In the genomic region with DNA sequence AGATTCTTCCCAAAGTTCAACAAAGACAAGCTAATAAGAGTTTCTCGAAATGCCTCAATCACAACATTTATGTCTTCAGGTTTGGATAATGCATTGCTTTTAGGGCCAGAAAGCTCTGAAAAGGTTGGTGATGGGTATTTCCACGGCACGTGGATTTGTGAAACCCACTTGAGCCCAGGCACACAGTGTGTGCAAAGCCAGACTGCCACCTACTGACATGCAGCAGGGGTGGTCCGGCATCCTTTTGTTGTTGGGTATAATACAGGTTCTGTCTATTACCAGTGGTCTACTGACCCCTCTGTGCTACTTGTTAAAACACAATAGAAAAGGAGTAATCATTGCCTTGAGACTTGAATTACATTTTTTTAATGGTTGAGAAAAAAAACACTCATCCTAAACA, we compare ENCODE assay signal across 10 cellular contexts.
DNase-seq lines count a peak whose midpoint lies in the region; ATAC-seq, FAIRE-seq and TF ChIP-seq lines count a peak whose summit lies in the region.
"Had no signal": no experiment of that assay in that cellular context is flagged by ENCODE, and none has a peak within 500 bp of the region (broad histone marks: within the 10 kb centered on the region; RNA-seq: fewer than 3 reads in every experiment).

No MANE protein-coding gene starts in this region.

- peak; percentile 75 for ATAC-seq in HepG2
- ATAC-seq in activated naive CD8-positive, alpha-beta T cell treated with anti-CD3 and anti-CD28 coated beads, Interleukin-2, amount 50 U/mL, for 24 hours = no peak
- ATAC-seq: activated T-helper 17 cell treated with anti-CD3 and anti-CD28 coated beads, Interleukin-2, amount 50 U/mL, for 72 hours had no signal

- BruUV-seq in HepG2 (replicated peaks; lab: Mats Ljungman, UMichigan) = no TSS peak

- TF ChIP-seq EP300 in HepG2 (IDR thresholded peaks at IDR 0.05; ENCODE audit: low read depth in 2 of 2, low read length in 2 of 2) (no peak), HepG2 (CRISPR knock-in tag; IDR thresholded peaks at IDR 0.05; ENCODE audit: borderline replicate concordance) (no peak)

- in situ Hi-C loops in HepG2 (cut with HindIII; ENCODE audit: extremely low pct_ligation_motif_present, low pct_unique_long_range_greater_than_20kb) = no loop called here

- POLR2A ChIA-PET in HEK293T (lab: Yijun Ruan, JAX) (no interaction called here), HepG2 (lab: Yijun Ruan, JAX) (no interaction called here)
- POLR2A ChIA-PET in CD8-positive, alpha-beta memory T cell (lab: Charles Lee) = no interaction called here
- POLR2A ChIA-PET in CD4-positive, alpha-beta memory T cell (lab: Charles Lee; ENCODE audit: partially characterized antibody) = no interaction called here

- peak; percentile 43; the same call in 1 of the 2 replicates for TF ChIP-seq RAD21 in HepG2 (CRISPR knock-in tag; IDR thresholded peaks at IDR 0.05)

- no peak overlapping the region for H3K4me3 Mint-ChIP-seq in CD8-positive, alpha-beta memory T cell
- H3K4me3 Mint-ChIP-seq in activated naive CD8-positive, alpha-beta T cell treated with anti-CD3 and anti-CD28 coated beads, Interleukin-2, amount 50 U/mL, for 24 hours = no peak overlapping the region
- H3K4me3 Mint-ChIP-seq in CD4-positive, alpha-beta memory T cell = no peak overlapping the region
- H3K4me3 Mint-ChIP-seq: activated T-helper 17 cell treated with anti-CD3 and anti-CD28 coated beads, Interleukin-2, amount 50 U/mL, for 72 hours had no signal

- no peaks in the 10 kb centered on the region for H3K79me2 ChIP-seq in HepG2 (ENCODE audit: insufficient read depth, low read length)

- DNase-seq in Ammon's horn (ENCODE audit: low spot score) (peak; percentile 57), HEK293T (ENCODE audit: extremely low spot score) (peak; percentile 9), amniotic epithelial cell (ENCODE audit: low read depth) (peak; percentile 43), HepG2 (ENCODE audit: low spot score) (peak; percentile 13), H7 (no peak)
- no peak for DNase-seq in CD8-positive, alpha-beta memory T cell
- no peak for DNase-seq in activated naive CD8-positive, alpha-beta T cell treated with anti-CD3 and anti-CD28 coated beads, Interleukin-2, amount 50 U/mL, for 24 hours
- no peak for DNase-seq in CD4-positive, alpha-beta memory T cell
- DNase-seq: NCI-H510A treated with DMSO at 0.1 percent for 48 hours had no signal

- intact Hi-C loops in HepG2 (cut with micrococcal nuclease; ENCODE audit: unreplicated experiment) = no loop called here
- intact Hi-C loops in CD4-positive, alpha-beta memory T cell (cut with micrococcal nuclease) = no loop called here

- no peak overlapping the region for H3K27ac Mint-ChIP-seq in CD8-positive, alpha-beta memory T cell
- H3K27ac Mint-ChIP-seq in activated naive CD8-positive, alpha-beta T cell treated with anti-CD3 and anti-CD28 coated beads, Interleukin-2, amount 50 U/mL, for 24 hours = no peak overlapping the region
- no peak overlapping the region for H3K27ac Mint-ChIP-seq in CD4-positive, alpha-beta memory T cell
- H3K27ac Mint-ChIP-seq: activated T-helper 17 cell treated with anti-CD3 and anti-CD28 coated beads, Interleukin-2, amount 50 U/mL, for 72 hours had no signal

- H3K4me2 ChIP-seq in HepG2 (ENCODE audit: low read depth, low read length) = no peak overlapping the region

- H3K9me3 Mint-ChIP-seq in CD8-positive, alpha-beta memory T cell = no peaks in the 10 kb centered on the region
- H3K9me3 Mint-ChIP-seq in activated naive CD8-positive, alpha-beta T cell treated with anti-CD3 and anti-CD28 coated beads, Interleukin-2, amount 50 U/mL, for 24 hours = no peaks in the 10 kb centered on the region
- peaks cover 0 to 2% (median 0%) of the 10 kb centered on the region in 8 donors for H3K9me3 Mint-ChIP-seq in CD4-positive, alpha-beta memory T cell
- H3K9me3 Mint-ChIP-seq: activated T-helper 17 cell treated with anti-CD3 and anti-CD28 coated beads, Interleukin-2, amount 50 U/mL, for 72 hours had no signal

- H3K4me3 ChIP-seq in HepG2 (replicated peaks in 1 of 3; ENCODE audit: insufficient read depth in 1 of 3, low read depth in 2 of 3, low read length in 3 of 3) = no peak overlapping the region
- H3K4me3 ChIP-seq in CD8-positive, alpha-beta memory T cell (ENCODE audit: low read length) = no peak overlapping the region
- no peak overlapping the region for H3K4me3 ChIP-seq in CD4-positive, alpha-beta memory T cell (ENCODE audit: low read length in 2 of 2)
- H3K4me3 ChIP-seq in H7 (ENCODE audit: insufficient read depth, low read depth, low read length) = no peak overlapping the region

- no peak overlapping the region for H3K9ac ChIP-seq in HepG2 (ENCODE audit: insufficient read depth, low read depth, low read length)

- H3K27me3 Mint-ChIP-seq in CD8-positive, alpha-beta memory T cell = peaks cover 9 to 34% of the 10 kb centered on the region in 2 donors
- H3K27me3 Mint-ChIP-seq in activated naive CD8-positive, alpha-beta T cell treated with anti-CD3 and anti-CD28 coated beads, Interleukin-2, amount 50 U/mL, for 24 hours = peaks cover 9% of the 10 kb centered on the region
- peaks cover 5 to 23% of the 10 kb centered on the region in 2 donors for H3K27me3 Mint-ChIP-seq in CD4-positive, alpha-beta memory T cell

- TF ChIP-seq POLR2A in HepG2 (IDR thresholded peaks at IDR 0.05; ENCODE audit: insufficient read depth in 1 of 2, low read depth in 2 of 2, low read length in 2 of 2) = no peak

- no peaks in the 10 kb centered on the region for H3K9me3 ChIP-seq in HepG2 (ENCODE audit: low read length)
- no peaks in the 10 kb centered on the region for H3K9me3 ChIP-seq in CD8-positive, alpha-beta memory T cell (ENCODE audit: low read length)
- no peaks in the 10 kb centered on the region for H3K9me3 ChIP-seq in CD4-positive, alpha-beta memory T cell (ENCODE audit: control insufficient read depth in 1 of 2, low read length in 2 of 2)

- CTCF ChIA-PET in HEK293T (lab: Yijun Ruan, JAX) (interaction anchor here (0.6 kb wide), 1 partner anchor 157 kb away, joined by 3 read pairs; no protein-coding TSS in a partner anchor), HepG2 (lab: Yijun Ruan, JAX; ENCODE audit: low intra/inter-chr PET ratio, low total read pairs) (no interaction called here)
- CTCF ChIA-PET in CD8-positive, alpha-beta memory T cell (lab: Charles Lee) = no interaction called here
- CTCF ChIA-PET in CD4-positive, alpha-beta memory T cell (lab: Charles Lee; ENCODE audit: partially characterized antibody) = no interaction called here

- no peaks in the 10 kb centered on the region for H3K4me1 ChIP-seq in HepG2 (ENCODE audit: insufficient read depth, low read length)
- no peaks in the 10 kb centered on the region for H3K4me1 ChIP-seq in CD8-positive, alpha-beta memory T cell (ENCODE audit: insufficient read depth, low read length)
- H3K4me1 ChIP-seq in CD4-positive, alpha-beta memory T cell (ENCODE audit: insufficient read depth, low read length) = no peaks in the 10 kb centered on the region

- H3K36me3 ChIP-seq in HepG2 (replicated peaks in 1 of 2; ENCODE audit: control insufficient read depth in 1 of 2, insufficient read depth in 2 of 2, low read length in 2 of 2) (no peaks in the 10 kb centered on the region), H7 (replicated peaks; ENCODE audit: control insufficient read depth, insufficient read depth, low read length) (no peaks in the 10 kb centered on the region)
- H3K36me3 ChIP-seq in CD8-positive, alpha-beta memory T cell (ENCODE audit: insufficient read depth, low read length) = no peaks in the 10 kb centered on the region
- no peaks in the 10 kb centered on the region for H3K36me3 ChIP-seq in CD4-positive, alpha-beta memory T cell (ENCODE audit: insufficient read depth, low read length)

- no peaks in the 10 kb centered on the region for H4K20me1 ChIP-seq in HepG2 (ENCODE audit: insufficient read depth, low read length)

- no peak overlapping the region for H3K27ac ChIP-seq in HepG2 (ENCODE audit: extremely low read length, insufficient read depth, low read length)
- no peak overlapping the region for H3K27ac ChIP-seq in CD8-positive, alpha-beta memory T cell (ENCODE audit: low read depth, low read length)
- no peak overlapping the region for H3K27ac ChIP-seq in CD4-positive, alpha-beta memory T cell (ENCODE audit: low read depth, low read length)

- H2AFZ ChIP-seq in HepG2 (ENCODE audit: low read length) = no peak overlapping the region

- 9% methylated on average over 4 of the region's 4 CpGs for WGBS in HepG2 (ENCODE audit: low lambda C conversion rate)

- TF ChIP-seq CTCF in HepG2 (CRISPR knock-in tag; IDR thresholded peaks at IDR 0.05) = peak; percentile 77

- H3K4me1 Mint-ChIP-seq in CD8-positive, alpha-beta memory T cell = no peaks in the 10 kb centered on the region
- no peaks in the 10 kb centered on the region for H3K4me1 Mint-ChIP-seq in activated naive CD8-positive, alpha-beta T cell treated with anti-CD3 and anti-CD28 coated beads, Interleukin-2, amount 50 U/mL, for 24 hours
- no peaks in the 10 kb centered on the region for H3K4me1 Mint-ChIP-seq in CD4-positive, alpha-beta memory T cell
- H3K4me1 Mint-ChIP-seq: activated T-helper 17 cell treated with anti-CD3 and anti-CD28 coated beads, Interleukin-2, amount 50 U/mL, for 72 hours had no signal

- H3K27me3 ChIP-seq in HepG2 (ENCODE audit: control insufficient read depth in 1 of 2, insufficient read depth in 2 of 2, low read length in 2 of 2) (0 out of 5 replicates have a peak, but pooled peaks cover 0 to 7% of the 10 kb centered on the region in 2 experiments), H7 (ENCODE audit: control insufficient read depth, insufficient read depth, low read length) (no peaks in the 10 kb centered on the region)
- no peaks in the 10 kb centered on the region for H3K27me3 ChIP-seq in CD8-positive, alpha-beta memory T cell (ENCODE audit: insufficient read depth, low read length, poor library complexity, severe bottlenecking)
- H3K27me3 ChIP-seq in CD4-positive, alpha-beta memory T cell (ENCODE audit: insufficient read depth, low read length) = no peaks in the 10 kb centered on the region

- FAIRE-seq in HepG2 (lab: Jason Lieb, UNC) = no peak

- H3K36me3 Mint-ChIP-seq in CD8-positive, alpha-beta memory T cell = no peaks in the 10 kb centered on the region
- no peaks in the 10 kb centered on the region for H3K36me3 Mint-ChIP-seq in activated naive CD8-positive, alpha-beta T cell treated with anti-CD3 and anti-CD28 coated beads, Interleukin-2, amount 50 U/mL, for 24 hours (ENCODE audit: low read depth)
- no peaks in the 10 kb centered on the region for H3K36me3 Mint-ChIP-seq in CD4-positive, alpha-beta memory T cell

TF ChIP-seq in HepG2, 621 proteins besides CTCF, POLR2A, EP300 and RAD21 (continues in another document):
- TF ChIP-seq SMC3 (IDR thresholded peaks at IDR 0.05; ENCODE audit: low read length) = peak; percentile 28; the same call in 1 of the 2 replicates

Comparison
In these comparisons a context has a peak if more than half of its experiments do, and no peak if none do; other contexts are left out.
1. DNase-seq: peak in Ammon's horn (single experiment), HEK293T (single experiment), amniotic epithelial cell (single experiment) and HepG2 (single experiment); none in CD8-positive, alpha-beta memory T cell (0 of 5), activated naive CD8-positive, alpha-beta T cell treated with anti-CD3 and anti-CD28 coated beads, Interleukin-2, amount 50 U/mL, for 24 hours (single experiment), CD4-positive, alpha-beta memory T cell (0 of 5) and H7 (single experiment).